ENCODE assay signal across 23 cellular contexts in genomic region chr3:107951111-107951510, GRCh38.
"Had no signal": no experiment of that assay in that cellular context is flagged by ENCODE, and none has a peak within 500 bp of the region (broad histone marks: within the 10 kb centered on the region; RNA-seq: fewer than 3 reads in every experiment).

No MANE protein-coding gene starts in this region.

- H3K9me3 Mint-ChIP-seq: activated naive CD8-positive, alpha-beta T cell treated with anti-CD3 and anti-CD28 coated beads, Interleukin-2, amount 50 U/mL, for 24 hours had no signal

- H3K4me3 Mint-ChIP-seq: activated CD4-positive, alpha-beta T cell treated with anti-CD3 and anti-CD28 coated beads for 36 hours; activated CD8-positive, alpha-beta T cell treated with anti-CD3 and anti-CD28 coated beads for 36 hours; activated naive CD8-positive, alpha-beta T cell treated with anti-CD3 and anti-CD28 coated beads, Interleukin-2, amount 50 U/mL, for 24 hours; brain had no signal

- H3K27ac Mint-ChIP-seq: activated CD4-positive, alpha-beta T cell treated with anti-CD3 and anti-CD28 coated beads for 36 hours; activated CD8-positive, alpha-beta T cell treated with anti-CD3 and anti-CD28 coated beads for 36 hours; activated naive CD8-positive, alpha-beta T cell treated with anti-CD3 and anti-CD28 coated beads, Interleukin-2, amount 50 U/mL, for 24 hours; brain had no signal

- FAIRE-seq: astrocyte had no signal

- H3K27me3 Mint-ChIP-seq: activated CD4-positive, alpha-beta T cell treated with anti-CD3 and anti-CD28 coated beads for 36 hours; activated CD8-positive, alpha-beta T cell treated with anti-CD3 and anti-CD28 coated beads for 36 hours; brain had no signal

- ATAC-seq: activated CD4-positive, alpha-beta T cell treated with anti-CD3 and anti-CD28 coated beads for 36 hours; activated CD8-positive, alpha-beta T cell treated with anti-CD3 and anti-CD28 coated beads for 36 hours; activated naive CD4-positive, alpha-beta T cell treated with anti-CD3 and anti-CD28 coated beads, Interleukin-2, amount 50 U/mL, for 72 hours; activated naive CD8-positive, alpha-beta T cell treated with anti-CD3 and anti-CD28 coated beads, Interleukin-2, amount 50 U/mL, for 24 hours had no signal

- H3K36me3 Mint-ChIP-seq: activated naive CD4-positive, alpha-beta T cell treated with anti-CD3 and anti-CD28 coated beads, Interleukin-2, amount 50 U/mL, for 72 hours; brain had no signal

- DNase-seq: activated CD4-positive, alpha-beta T cell treated with anti-CD3 and anti-CD28 coated beads for 36 hours; activated CD8-positive, alpha-beta memory T cell treated with anti-CD3 and anti-CD28 coated beads, Interleukin-2, amount 50 U/mL, for 4 hours; activated CD8-positive, alpha-beta T cell treated with anti-CD3 and anti-CD28 coated beads for 36 hours; activated effector memory CD4-positive, alpha-beta T cell treated with Interleukin-2 at 50 U/mL for 16 hours; activated naive CD4-positive, alpha-beta T cell treated with Interleukin-2 at 50 U/mL for 16 hours; activated naive CD8-positive, alpha-beta T cell treated with anti-CD3 and anti-CD28 coated beads, Interleukin-2, amount 50 U/mL, for 24 hours; amniotic stem cell; NCI-H1105; NCI-H1436; NCI-H1694 treated with DMSO at 0.1 percent for 48 hours; NCI-H2029 treated with DMSO at 0.1 percent for 48 hours; NCI-H510A treated with DMSO at 0.1 percent for 48 hours; NCI-H69; NK-92 treated with Interleukin-12 subunit alpha and Interleukin-12 subunit beta, amount 100 ng/mL, for 24 hours; Peyer's patch; Right ventricle myocardium superior; SJCRH30; SK-N-SH; T-helper 1 cell; WERI-Rb-1 had no signal
